Comparison of ENCODE assay signal across 8 cellular contexts in genomic region chr19:57599377-57599760, GRCh38.
DNase-seq lines count a peak whose midpoint lies in the region; ATAC-seq and TF ChIP-seq lines count a peak whose summit lies in the region.

No MANE protein-coding gene starts in this region.

- H3K9ac ChIP-seq in ES-I3 (ENCODE audit: low read depth, low read length): peak overlapping the region; percentile 66; the same call in 1 of the 2 replicates

- peaks cover 81% of the 10 kb centered on the region for H3K9me3 Mint-ChIP-seq in dendritic cell treated with granulocyte-macrophage colony-stimulating factor and Interleukin-4, amounts not matched to agents 40 ng/mL and 50 ng/mL, for 4 days

- H3K27me3 Mint-ChIP-seq in dendritic cell treated with granulocyte-macrophage colony-stimulating factor and Interleukin-4, amounts not matched to agents 40 ng/mL and 50 ng/mL, for 4 days: peaks cover 3% of the 10 kb centered on the region

- peak overlapping the region; percentile 61 to 77 for H3K4me3 ChIP-seq in neutrophil (ENCODE audit: low read depth in 1 of 2, low read length in 1 of 2)

- no peak overlapping the region for H3K27ac ChIP-seq in neutrophil

- peaks cover 37% of the 10 kb centered on the region for H3K36me3 Mint-ChIP-seq in dendritic cell treated with granulocyte-macrophage colony-stimulating factor and Interleukin-4, amounts not matched to agents 40 ng/mL and 50 ng/mL, for 4 days (ENCODE audit: low read depth)

- TF ChIP-seq CTCF in neutrophil (IDR thresholded peaks at IDR 0.05): no peak

- H3K27ac Mint-ChIP-seq in dendritic cell treated with granulocyte-macrophage colony-stimulating factor and Interleukin-4, amounts not matched to agents 40 ng/mL and 50 ng/mL, for 4 days: peak overlapping the region; percentile 65

- DNase-seq in glomerular visceral epithelial cell (ENCODE audit: extremely low spot score) (no peak), NCI-H345 (lab: John Stamatoyannopoulos, UW) (no peak), NCI-H69 (lab: John Stamatoyannopoulos, UW) (no peak), head of caudate nucleus (no peak)

- peak; percentile 8 for ATAC-seq in HG03439 (IDR thresholded peaks at IDR 0.05; ENCODE audit: unreplicated experiment)

- H3K27me3 ChIP-seq in neutrophil: no peaks in the 10 kb centered on the region

- intact Hi-C loops in dendritic cell treated with granulocyte-macrophage colony-stimulating factor and Interleukin-4, amounts not matched to agents 40 ng/mL and 50 ng/mL, for 4 days (cut with micrococcal nuclease): loop anchor here (1.0 kb wide), 1 partner anchor 15 kb away; the partner anchor contains the start of gene ZNF134
- intact Hi-C loops in head of caudate nucleus (cut with DNase I): no loop called here

- peaks cover 17% of the 10 kb centered on the region for H3K4me1 Mint-ChIP-seq in dendritic cell treated with granulocyte-macrophage colony-stimulating factor and Interleukin-4, amounts not matched to agents 40 ng/mL and 50 ng/mL, for 4 days (ENCODE audit: low read depth)

- H3K9me3 ChIP-seq in ES-I3 (ENCODE audit: control insufficient read depth, insufficient read depth, low read length) (no peaks in the 10 kb centered on the region), neutrophil (no peaks in the 10 kb centered on the region)

- H3K36me3 ChIP-seq in ES-I3 (ENCODE audit: insufficient read depth, low read length) (no peaks in the 10 kb centered on the region), neutrophil (no peaks in the 10 kb centered on the region)

- H3K4me3 Mint-ChIP-seq in dendritic cell treated with granulocyte-macrophage colony-stimulating factor and Interleukin-4, amounts not matched to agents 40 ng/mL and 50 ng/mL, for 4 days: peak overlapping the region; percentile 77

- H3K4me1 ChIP-seq in ES-I3 (ENCODE audit: insufficient read depth, low read length): no peaks in the 10 kb centered on the region
- H3K4me1 ChIP-seq in neutrophil (ENCODE audit: control insufficient read depth in 1 of 2, insufficient read depth in 1 of 2, low read depth in 1 of 2, low read length in 1 of 2): peaks cover 11% of the 10 kb centered on the region in 2 experiments
